Comparison of ENCODE assay signal across 1 cellular context in the genomic region with DNA sequence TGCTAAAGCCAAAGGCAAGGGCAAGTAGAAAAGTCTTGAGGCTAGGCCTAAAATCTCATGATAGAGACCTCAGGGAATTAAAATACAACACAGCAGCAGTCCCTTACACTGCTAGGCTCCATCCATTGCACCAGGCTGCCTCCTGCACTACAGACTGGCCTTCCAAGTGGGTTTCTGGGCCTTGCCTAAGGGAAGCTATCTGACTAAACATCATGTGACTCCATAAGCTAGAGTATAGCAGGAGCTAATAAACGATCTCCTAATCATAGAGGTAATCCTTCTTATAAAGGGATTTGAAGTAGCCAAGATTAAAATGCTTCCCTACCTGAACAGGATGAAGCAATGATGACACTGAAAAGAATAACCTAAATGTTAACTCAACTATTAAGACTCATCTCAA.
TF ChIP-seq lines count a peak whose summit lies in the region.

No MANE protein-coding gene starts in this region.

TF ChIP-seq in WTC11, 78 proteins besides CTCF, POLR2A, EP300 and RAD21 (continued from another document):
- TF ChIP-seq, protein P1, sequence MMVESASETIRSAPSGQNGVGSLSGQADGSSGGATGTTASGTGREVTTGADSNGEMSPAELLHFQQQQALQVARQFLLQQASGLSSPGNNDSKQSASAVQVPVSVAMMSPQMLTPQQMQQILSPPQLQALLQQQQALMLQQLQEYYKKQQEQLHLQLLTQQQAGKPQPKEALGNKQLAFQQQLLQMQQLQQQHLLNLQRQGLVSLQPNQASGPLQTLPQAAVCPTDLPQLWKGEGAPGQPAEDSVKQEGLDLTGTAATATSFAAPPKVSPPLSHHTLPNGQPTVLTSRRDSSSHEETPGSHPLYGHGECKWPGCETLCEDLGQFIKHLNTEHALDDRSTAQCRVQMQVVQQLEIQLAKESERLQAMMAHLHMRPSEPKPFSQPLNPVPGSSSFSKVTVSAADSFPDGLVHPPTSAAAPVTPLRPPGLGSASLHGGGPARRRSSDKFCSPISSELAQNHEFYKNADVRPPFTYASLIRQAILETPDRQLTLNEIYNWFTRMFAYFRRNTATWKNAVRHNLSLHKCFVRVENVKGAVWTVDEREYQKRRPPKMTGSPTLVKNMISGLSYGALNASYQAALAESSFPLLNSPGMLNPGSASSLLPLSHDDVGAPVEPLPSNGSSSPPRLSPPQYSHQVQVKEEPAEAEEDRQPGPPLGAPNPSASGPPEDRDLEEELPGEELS (CRISPR knock-in tag; IDR thresholded peaks at IDR 0.05): no peak
- no peak for TF ChIP-seq ELF4 (CRISPR knock-in tag; IDR thresholded peaks at IDR 0.05; ENCODE audit: low read depth)
- TF ChIP-seq, protein P2, sequence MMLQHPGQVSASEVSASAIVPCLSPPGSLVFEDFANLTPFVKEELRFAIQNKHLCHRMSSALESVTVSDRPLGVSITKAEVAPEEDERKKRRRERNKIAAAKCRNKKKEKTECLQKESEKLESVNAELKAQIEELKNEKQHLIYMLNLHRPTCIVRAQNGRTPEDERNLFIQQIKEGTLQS (CRISPR knock-in tag; conservative IDR thresholded peaks at IDR 0.05): no peak
